12 cellular contexts compared by ENCODE assay signal in the genomic region with DNA sequence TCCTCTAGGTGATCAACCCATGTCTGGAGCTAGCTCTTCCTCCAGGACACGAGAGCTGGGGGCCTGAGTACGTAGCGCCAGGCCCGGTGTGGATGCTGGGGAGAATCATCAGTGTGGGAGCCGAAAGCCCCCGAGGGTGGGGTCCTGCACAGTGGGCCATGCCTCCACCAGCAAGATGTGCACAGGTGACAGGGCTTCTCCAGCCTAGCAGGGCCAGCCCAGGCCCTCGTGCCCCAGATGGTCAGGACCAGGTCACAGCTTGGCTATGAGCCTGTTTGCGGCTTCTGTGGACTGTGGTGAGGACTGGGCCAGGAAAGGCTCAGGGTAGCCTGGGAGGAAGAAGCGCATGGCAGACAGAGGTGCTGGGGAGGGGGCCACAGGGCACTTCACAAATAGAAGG. TPM values are rescaled to one million over a fixed set of nuclear protein-coding genes. Genes with fewer than 3 reads are reported as not detected.
DNase-seq lines count a peak whose midpoint lies in the region; ATAC-seq, FAIRE-seq and TF ChIP-seq lines count a peak whose summit lies in the region.
"Had no signal": no experiment of that assay in that cellular context is flagged by ENCODE, and none has a peak within 500 bp of the region (broad histone marks: within the 10 kb centered on the region; RNA-seq: fewer than 3 reads in every experiment).

No MANE protein-coding gene starts in this region.

- 0 out of 2 replicates have a peak, but pooled peaks cover 10% of the 10 kb centered on the region for H3K9me1 ChIP-seq in IMR-90 (ENCODE audit: insufficient read depth, low read length)

- H3K4me3 Mint-ChIP-seq in neural progenitor cell = peak overlapping the region; percentile 48
- H3K4me3 Mint-ChIP-seq in effector memory CD8-positive, alpha-beta T cell = no peak overlapping the region

- no peaks in the 10 kb centered on the region for H3K9me2 ChIP-seq in MM.1S (replicated peaks; ENCODE audit: insufficient read depth, low read length)

- H2AK5ac ChIP-seq in IMR-90 (ENCODE audit: low read depth, low read length) = peak overlapping the region; percentile 35; the same call in 1 of the 2 replicates

- BruUV-seq in IMR-90 (replicated peaks; lab: Mats Ljungman, UMichigan) = TSS peak; percentile 85

- H3K79me2 ChIP-seq in neural progenitor cell (ENCODE audit: low read depth) (no peaks in the 10 kb centered on the region), MM.1S (ENCODE audit: low read length) (no peaks in the 10 kb centered on the region)

- no peak for TF ChIP-seq POLR2A in IMR-90 (IDR thresholded peaks at IDR 0.05; ENCODE audit: low read depth, low read length)

- H3K4ac ChIP-seq in IMR-90 (ENCODE audit: low read depth, low read length) = peak overlapping the region; percentile 22

- peaks cover 13 to 70% of the 10 kb centered on the region in 2 experiments; a peak in 3 of 4 replicates for H3K79me1 ChIP-seq in IMR-90 (ENCODE audit: low read depth in 1 of 2, low read length in 2 of 2)

- H2AFZ ChIP-seq in IMR-90 (replicated peaks; ENCODE audit: low read length, poor library complexity) (no peak overlapping the region), neural progenitor cell (replicated peaks) (no peak overlapping the region), MM.1S (ENCODE audit: low read length) (no peak overlapping the region)

- H2BK5ac ChIP-seq in IMR-90 (ENCODE audit: low read depth, low read length, poor library complexity, severe bottlenecking) = peak overlapping the region; percentile 11

- H3K4me3 ChIP-seq in BLaER1 (0 out of 2 replicates have a peak overlapping the region, but pooled peaks have one; percentile 40), IMR-90 (ENCODE audit: insufficient read depth, low read depth, low read length) (no peak overlapping the region), bronchial epithelial cell (ENCODE audit: low read depth, low read length) (no peak overlapping the region), neural progenitor cell (no peak overlapping the region), MM.1S (ENCODE audit: low read length) (no peak overlapping the region)

- H3K9me3 Mint-ChIP-seq in neural progenitor cell = no peaks in the 10 kb centered on the region
- no peaks in the 10 kb centered on the region for H3K9me3 Mint-ChIP-seq in effector memory CD8-positive, alpha-beta T cell

- CTCF ChIA-PET in IMR-90 (lab: Yijun Ruan, JAX) = interaction anchor here (1.3 to 2.3 kb wide), 2 partner anchors 11 to 20 kb away, joined by 5 to 14 read pairs; no protein-coding TSS in a partner anchor

- H3K9me3 ChIP-seq in BLaER1 = no peaks in the 10 kb centered on the region
- no peaks in the 10 kb centered on the region for H3K9me3 ChIP-seq in IMR-90 (ENCODE audit: control insufficient read depth, insufficient read depth, low read length)
- H3K9me3 ChIP-seq in neural progenitor cell (ENCODE audit: low read depth) = no peaks in the 10 kb centered on the region
- no peaks in the 10 kb centered on the region for H3K9me3 ChIP-seq in MM.1S (replicated peaks; ENCODE audit: insufficient read depth, low read length)

- H3K23ac ChIP-seq in IMR-90 (ENCODE audit: low read depth, low read length) = no peak overlapping the region

- DNase-seq in IMR-90 = no peak
- DNase-seq in bronchial epithelial cell (ENCODE audit: low read depth) = no peak
- DNase-seq in neural progenitor cell (ENCODE audit: low spot score) = no peak
- no peak for DNase-seq in HT-29 (ENCODE audit: low spot score)
- no peak for DNase-seq in effector memory CD8-positive, alpha-beta T cell
- DNase-seq in DMS53 treated with DMSO at 0.1 percent for 48 hours (lab: John Stamatoyannopoulos, UW; ENCODE audit: unreplicated experiment) = no peak
- DNase-seq in MM.1S = no peak
- DNase-seq: activated CD4-positive, alpha-beta T cell treated with anti-CD3 and anti-CD28 coated beads for 4 hours; effector CD4-positive, alpha-beta T cell; NCI-H774 had no signal

- peaks cover 54% of the 10 kb centered on the region for H3K4me1 ChIP-seq in BLaER1
- H3K4me1 ChIP-seq in IMR-90 (ENCODE audit: control insufficient read depth, insufficient read depth, low read length) = peaks cover 18% of the 10 kb centered on the region
- no peaks in the 10 kb centered on the region for H3K4me1 ChIP-seq in neural progenitor cell
- peaks cover 23% of the 10 kb centered on the region for H3K4me1 ChIP-seq in MM.1S (ENCODE audit: low read length)

- in situ Hi-C loops in IMR-90 (cut with MboI; ENCODE audit: low sequenced_read_pairs) = no loop called here

- H2AK9ac ChIP-seq in IMR-90 (replicated peaks; ENCODE audit: low read depth, low read length, poor library complexity) = peak overlapping the region; percentile 93

- H3K36me3 ChIP-seq in BLaER1 = peaks cover 80% of the 10 kb centered on the region
- peaks cover 64% of the 10 kb centered on the region for H3K36me3 ChIP-seq in IMR-90 (ENCODE audit: control insufficient read depth, insufficient read depth, low read length)
- H3K36me3 ChIP-seq in bronchial epithelial cell (ENCODE audit: control insufficient read depth, insufficient read depth, low read length) = peaks cover 31% of the 10 kb centered on the region
- H3K36me3 ChIP-seq in neural progenitor cell = no peaks in the 10 kb centered on the region
- H3K36me3 ChIP-seq in MM.1S (replicated peaks; ENCODE audit: insufficient read depth, low read length) = no peaks in the 10 kb centered on the region

- peak; percentile 50 for FAIRE-seq in bronchial epithelial cell (lab: Jason Lieb, UNC)

- dilution Hi-C loops in IMR-90 (cut with HindIII; ENCODE audit: low sequenced_read_pairs, unreplicated experiment) = no loop called here

- peaks cover 8% of the 10 kb centered on the region for H3K27me3 Mint-ChIP-seq in neural progenitor cell (ENCODE audit: insufficient read depth, low read depth)
- no peaks in the 10 kb centered on the region for H3K27me3 Mint-ChIP-seq in effector memory CD8-positive, alpha-beta T cell

- H4K8ac ChIP-seq in IMR-90 (ENCODE audit: low read depth in 2 of 2, low read length in 2 of 2) = no peak overlapping the region

- H3K4me1 Mint-ChIP-seq in neural progenitor cell = peaks cover 5% of the 10 kb centered on the region
- H3K4me1 Mint-ChIP-seq in effector memory CD8-positive, alpha-beta T cell (ENCODE audit: low read depth in 2 of 2) = peaks cover 18 to 22% of the 10 kb centered on the region in 2 donors

- H4K5ac ChIP-seq in IMR-90 (ENCODE audit: low read depth, low read length) = no peak overlapping the region

- intact Hi-C loops in IMR-90 (cut with micrococcal nuclease) = no loop called here

- ATAC-seq in IMR-90 (ENCODE audit: low read depth) = no peak
- no peak for ATAC-seq in effector memory CD8-positive, alpha-beta T cell (replicated peaks)

- no peak overlapping the region for H4K91ac ChIP-seq in IMR-90 (ENCODE audit: insufficient read depth, low read depth, low read length)

- no peak overlapping the region for H3K27ac Mint-ChIP-seq in neural progenitor cell
- peak overlapping the region in 1 of 2 donors; percentile 77 for H3K27ac Mint-ChIP-seq in effector memory CD8-positive, alpha-beta T cell

- H4K20me1 ChIP-seq in BLaER1 (peaks cover 49% of the 10 kb centered on the region), IMR-90 (ENCODE audit: insufficient read depth, low read length) (peaks cover 21% of the 10 kb centered on the region), neural progenitor cell (ENCODE audit: low read depth) (peaks cover 4% of the 10 kb centered on the region), MM.1S (ENCODE audit: insufficient read depth, low read length) (no peaks in the 10 kb centered on the region)

- peaks cover 15% of the 10 kb centered on the region for H3K36me3 Mint-ChIP-seq in neural progenitor cell
- peaks cover 28% of the 10 kb centered on the region for H3K36me3 Mint-ChIP-seq in effector memory CD8-positive, alpha-beta T cell (ENCODE audit: insufficient read depth)

- no peak overlapping the region; the same call in 1 of the 2 replicates for H2BK120ac ChIP-seq in IMR-90 (ENCODE audit: low read depth, low read length)

- 68% methylated on average over 3 of the region's 9 CpGs; no CpG with 5 or more reads in 1 of the 2 experiments for WGBS in IMR-90 (ENCODE audit: extremely low coverage in 2 of 2, insufficient read length in 1 of 2), 2 experiments

- no peak overlapping the region for H2BK15ac ChIP-seq in IMR-90 (ENCODE audit: low read depth, low read length)

- H3K18ac ChIP-seq in IMR-90 (ENCODE audit: low read depth, low read length) = no peak overlapping the region

- H3K9ac ChIP-seq in BLaER1 (peak overlapping the region; percentile 67), IMR-90 (ENCODE audit: low read depth, low read length) (no peak overlapping the region), neural progenitor cell (no peak overlapping the region), MM.1S (ENCODE audit: low read length) (no peak overlapping the region)

- no peaks in the 10 kb centered on the region for H3K27me3 ChIP-seq in BLaER1
- no peaks in the 10 kb centered on the region for H3K27me3 ChIP-seq in IMR-90 (ENCODE audit: control insufficient read depth, insufficient read depth, low read length)
- no peaks in the 10 kb centered on the region for H3K27me3 ChIP-seq in bronchial epithelial cell (ENCODE audit: control insufficient read depth, insufficient read depth, low read length)
- H3K27me3 ChIP-seq in neural progenitor cell = no peaks in the 10 kb centered on the region
- no peaks in the 10 kb centered on the region for H3K27me3 ChIP-seq in MM.1S (replicated peaks; ENCODE audit: insufficient read depth, low read length)

- H3K4me2 ChIP-seq in BLaER1 = peak overlapping the region; percentile 86
- no peak overlapping the region for H3K4me2 ChIP-seq in IMR-90 (ENCODE audit: low read depth, low read length)
- no peak overlapping the region for H3K4me2 ChIP-seq in neural progenitor cell
- no peak overlapping the region for H3K4me2 ChIP-seq in MM.1S (ENCODE audit: low read depth, low read length)

- peak overlapping the region; percentile 85 for H3K27ac ChIP-seq in BLaER1
- H3K27ac ChIP-seq in IMR-90 (ENCODE audit: insufficient read depth, low read length) = peak overlapping the region; percentile 79
- no peak overlapping the region for H3K27ac ChIP-seq in neural progenitor cell
- H3K27ac ChIP-seq in MM.1S (ENCODE audit: low read length) = no peak overlapping the region
- H3K27ac ChIP-seq: C4-2B had no signal

- POLR2A ChIA-PET in IMR-90 (lab: Charles Lee; ENCODE audit: unreplicated experiment) = no interaction called here

- H3K56ac ChIP-seq in IMR-90 (ENCODE audit: extremely low read depth, insufficient read depth, low read length) = no peak overlapping the region

- TF ChIP-seq RAD21 in IMR-90 (IDR thresholded peaks at IDR 0.05; ENCODE audit: low read length) = no peak

- H3F3A ChIP-seq in neural progenitor cell (ENCODE audit: low read depth) = no peaks in the 10 kb centered on the region
- peaks cover 4% of the 10 kb centered on the region; the same call in 1 of the 2 replicates for H3F3A ChIP-seq in MM.1S (ENCODE audit: insufficient read depth, low read length)

- TF ChIP-seq CTCF in IMR-90 (conservative IDR thresholded peaks at IDR 0.05; ENCODE audit: low read depth, low read length) (no peak), bronchial epithelial cell (IDR thresholded peaks at IDR 0.05; ENCODE audit: insufficient read depth, low read length, severe bottlenecking) (no peak), neural progenitor cell (IDR thresholded peaks at IDR 0.05) (no peak), MM.1S (IDR thresholded peaks at IDR 0.05; ENCODE audit: low read length) (no peak)

- H2BK20ac ChIP-seq in IMR-90 (ENCODE audit: low read depth, low read length) = no peak overlapping the region

- no peak overlapping the region for H3K14ac ChIP-seq in IMR-90 (replicated peaks; ENCODE audit: low read depth, low read length)

RNA-seq across cellular contexts. Expression of gene MPG, which starts 7.8 kb away (rescaled TPM):
- total RNA-seq in IMR-90 (2012; rRNA removed) (66.7 and 74.2 TPM in 2 replicates), bronchial epithelial cell (91.1 and 107 TPM in 2 replicates), neural progenitor cell (ENCODE audit: low replicate concordance) (21.2 and 63.4 TPM in 2 replicates)
- polyA plus RNA-seq in IMR-90 (2012; rRNA removed) = 135 and 155 TPM in 2 replicates
- 189 TPM in 2 replicates for polyA plus RNA-seq in IMR-90 (2012; cell fraction: cytosol; rRNA removed)
- polyA plus RNA-seq in IMR-90 (2012; cell fraction: nucleus; rRNA removed; ENCODE audit: low replicate concordance) = 46.4 and 84.3 TPM in 2 replicates
- 332 and 334 TPM in 2 replicates for total RNA-seq in HT-29 (2014; rRNA removed; shearing (Covaris generic))

RNA-seq across cellular contexts. Expression of gene RHBDF1, which starts 13.4 kb away (rescaled TPM):
- total RNA-seq in IMR-90 (2012; rRNA removed) (11.1 and 13.8 TPM in 2 replicates), bronchial epithelial cell (10.3 and 20.6 TPM in 2 replicates), neural progenitor cell (ENCODE audit: low replicate concordance) (11.0 and 24.4 TPM in 2 replicates)
- polyA plus RNA-seq in IMR-90 (2012; rRNA removed) = 86.6 and 92.3 TPM in 2 replicates
- polyA plus RNA-seq in IMR-90 (2012; cell fraction: cytosol; rRNA removed) = 42.6 and 77.4 TPM in 2 replicates
- 448 and 954 TPM in 2 replicates for polyA plus RNA-seq in IMR-90 (2012; cell fraction: nucleus; rRNA removed; ENCODE audit: low replicate concordance)
- 265 and 291 TPM in 2 replicates for total RNA-seq in HT-29 (2014; rRNA removed; shearing (Covaris generic))

RNA-seq across cellular contexts. Expression of gene SNRNP25, which starts 32.2 kb away (rescaled TPM):
- total RNA-seq in IMR-90 (2012; rRNA removed) (63.3 and 88.0 TPM in 2 replicates), bronchial epithelial cell (9.0 and 14.1 TPM in 2 replicates), neural progenitor cell (ENCODE audit: low replicate concordance) (43.6 and 49.8 TPM in 2 replicates)
- polyA plus RNA-seq in IMR-90 (2012; rRNA removed) = 67.2 and 73.7 TPM in 2 replicates
- polyA plus RNA-seq in IMR-90 (2012; cell fraction: cytosol; rRNA removed) = 69.1 and 93.4 TPM in 2 replicates
- 23.8 and 33.0 TPM in 2 replicates for polyA plus RNA-seq in IMR-90 (2012; cell fraction: nucleus; rRNA removed; ENCODE audit: low replicate concordance)
- 64.8 and 67.5 TPM in 2 replicates for total RNA-seq in HT-29 (2014; rRNA removed; shearing (Covaris generic))

RNA-seq across cellular contexts. Expression of gene POLR3K, which starts 32.5 kb away (rescaled TPM):
- total RNA-seq in IMR-90 (2012; rRNA removed) (9.0 and 10.6 TPM in 2 replicates), bronchial epithelial cell (4.7 and 5.8 TPM in 2 replicates), neural progenitor cell (ENCODE audit: low replicate concordance) (9.2 and 11.0 TPM in 2 replicates)
- 39.1 and 39.5 TPM in 2 replicates for polyA plus RNA-seq in IMR-90 (2012; rRNA removed)
- polyA plus RNA-seq in IMR-90 (2012; cell fraction: cytosol; rRNA removed) = 33.6 and 33.9 TPM in 2 replicates
- 9.4 and 11.5 TPM in 2 replicates for polyA plus RNA-seq in IMR-90 (2012; cell fraction: nucleus; rRNA removed; ENCODE audit: low replicate concordance)
- total RNA-seq in HT-29 (2014; rRNA removed; shearing (Covaris generic)) = 19.8 and 26.8 TPM in 2 replicates

RNA-seq across cellular contexts. Expression of gene NPRL3, which starts 52.6 kb away (rescaled TPM):
- total RNA-seq in IMR-90 (2012; rRNA removed) (3.9 and 5.7 TPM in 2 replicates), bronchial epithelial cell (6.8 TPM in 2 replicates), neural progenitor cell (ENCODE audit: low replicate concordance) (7.6 and 14.8 TPM in 2 replicates)
- 42.4 and 44.0 TPM in 2 replicates for polyA plus RNA-seq in IMR-90 (2012; rRNA removed)
- polyA plus RNA-seq in IMR-90 (2012; cell fraction: cytosol; rRNA removed) = 28.3 and 40.9 TPM in 2 replicates
- polyA plus RNA-seq in IMR-90 (2012; cell fraction: nucleus; rRNA removed; ENCODE audit: low replicate concordance) = 46.6 and 124 TPM in 2 replicates
- 15.3 and 19.4 TPM in 2 replicates for total RNA-seq in HT-29 (2014; rRNA removed; shearing (Covaris generic))

Comparison
In these comparisons a context has a peak if more than half of its experiments do, and no peak if none do; other contexts are left out.
1. H3K27ac ChIP-seq: peak in BLaER1 (single experiment) and IMR-90 (single experiment); none in neural progenitor cell (single experiment) and MM.1S (single experiment).
2. RNA of gene RHBDF1, which starts 13.4 kb away (total RNA-seq): 265 to 291 TPM in HT-29; 11.1 to 13.8 TPM in IMR-90, 11.0 to 24.4 TPM in neural progenitor cell and 10.3 to 20.6 TPM in bronchial epithelial cell; every median in the first group is over 10 times any median in the second.